ENCODE assay signal across 36 cellular contexts in the genomic region with DNA sequence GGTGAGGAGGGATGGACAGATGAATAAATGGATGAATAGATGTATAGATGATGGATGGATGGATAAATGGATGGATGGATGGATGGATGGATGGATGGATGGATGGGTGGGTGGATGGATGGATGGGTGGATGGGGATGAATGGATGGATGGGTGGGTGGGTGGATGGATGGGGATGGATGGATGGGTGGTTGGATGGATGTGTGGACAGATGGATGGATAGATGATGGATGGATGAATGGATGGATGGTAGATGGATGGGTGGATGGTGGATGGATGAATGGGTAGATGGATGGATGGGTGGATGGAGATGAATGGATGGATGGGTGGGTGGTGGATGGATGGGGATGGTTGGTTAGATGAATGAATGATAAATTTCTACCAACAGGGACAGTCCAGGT.
"Had no signal": no experiment of that assay in that cellular context is flagged by ENCODE, and none has a peak within 500 bp of the region (broad histone marks: within the 10 kb centered on the region; RNA-seq: fewer than 3 reads in every experiment).

No MANE protein-coding gene starts in this region.

- H3K9me3 Mint-ChIP-seq: activated CD4-positive, alpha-beta memory T cell treated with anti-CD3 and anti-CD28 coated beads for 36 hours; activated CD8-positive, alpha-beta T cell treated with anti-CD3 and anti-CD28 coated beads for 36 hours; activated naive CD4-positive, alpha-beta T cell treated with anti-CD3 and anti-CD28 coated beads for 36 hours; activated naive CD8-positive, alpha-beta T cell treated with anti-CD3 and anti-CD28 coated beads for 36 hours; activated T-helper 1 cell treated with anti-CD3 and anti-CD28 coated beads, Interleukin-12 subunit alpha, Interleukin-12 subunit beta, Interleukin-2, Interleukin-4 antibody, amounts not matched to agents 30 ng/mL and 10 ng/mL and 1 ng/mL, durations not matched to agents 14 hours and 24 hours and 36 hours; T-helper 1 cell treated with Interleukin-12 subunit alpha and Interleukin-12 subunit beta and Interleukin-4 antibody, amounts not matched to agents 30 μg/mL and 1 μg/mL, for 36 hours; T-helper 2 cell treated with Interferon-gamma antibody and Interleukin-4, amounts not matched to agents 5 μg/mL and 100 μg/mL, for 36 hours had no signal

- H3K27ac ChIP-seq: adrenal gland, body of pancreas, brain microvascular endothelial cell, breast epithelium, VCaP had no signal

- H3K36me3 Mint-ChIP-seq: activated CD4-positive, alpha-beta memory T cell treated with anti-CD3 and anti-CD28 coated beads for 36 hours; activated naive CD4-positive, alpha-beta T cell treated with anti-CD3 and anti-CD28 coated beads, Interleukin-2, amount 50 U/mL, for 72 hours; activated naive CD8-positive, alpha-beta T cell treated with anti-CD3 and anti-CD28 coated beads for 36 hours had no signal

- H3K9me3 ChIP-seq: adrenal gland had no signal

- ATAC-seq: activated CD8-positive, alpha-beta T cell treated with anti-CD3 and anti-CD28 coated beads for 36 hours; activated naive CD4-positive, alpha-beta T cell treated with anti-CD3 and anti-CD28 coated beads, Interleukin-2, amount 50 U/mL, for 72 hours; activated T-cell treated with anti-CD3 and anti-CD28 coated beads, Interleukin-2, amount 50 U/mL, for 4 hours; activated T-cell treated with anti-CD3 and anti-CD28 coated beads, Interleukin-2, amount 50 U/mL, for 72 hours; activated T-helper 17 cell treated with anti-CD3 and anti-CD28 coated beads, Interleukin-2, amount 50 U/mL, for 72 hours; body of pancreas had no signal

- H3K4me1 ChIP-seq: adrenal gland, body of pancreas, breast epithelium had no signal

- H3K4me3 Mint-ChIP-seq: activated B cell treated with CpG ODN at 0.5 μM for 24 hours; activated CD4-positive, alpha-beta memory T cell treated with anti-CD3 and anti-CD28 coated beads for 36 hours; activated CD4-positive, alpha-beta T cell treated with anti-CD3 and anti-CD28 coated beads, Interleukin-2, amount 10 ng/mL, durations not matched to agents 24 days and 14 days; activated CD8-positive, alpha-beta T cell treated with anti-CD3 and anti-CD28 coated beads for 36 hours; activated naive CD4-positive, alpha-beta T cell treated with anti-CD3 and anti-CD28 coated beads for 36 hours; activated naive CD8-positive, alpha-beta T cell treated with anti-CD3 and anti-CD28 coated beads for 36 hours; activated T-cell treated with anti-CD3 and anti-CD28 coated beads, Interleukin-2, amount 50 U/mL, for 4 hours; activated T-cell treated with anti-CD3 and anti-CD28 coated beads, Interleukin-2, amount 50 U/mL, for 72 hours; activated T-helper 1 cell treated with anti-CD3 and anti-CD28 coated beads, Interleukin-12 subunit alpha, Interleukin-12 subunit beta, Interleukin-2, Interleukin-4 antibody, amounts not matched to agents 30 ng/mL and 10 ng/mL and 1 ng/mL, durations not matched to agents 14 hours and 24 hours and 36 hours; activated T-helper 17 cell treated with anti-CD3 and anti-CD28 coated beads, Interleukin-2, amount 50 U/mL, for 72 hours; T-helper 1 cell treated with Interleukin-12 subunit alpha and Interleukin-12 subunit beta and Interleukin-4 antibody, amounts not matched to agents 30 μg/mL and 1 μg/mL, for 36 hours; T-helper 2 cell treated with Interferon-gamma antibody and Interleukin-4, amounts not matched to agents 5 μg/mL and 100 μg/mL, for 36 hours had no signal

- FAIRE-seq: astrocyte, TTC549 had no signal

- H3K27me3 ChIP-seq: adrenal gland, body of pancreas, brain microvascular endothelial cell, breast epithelium had no signal

- DNase-seq: activated B cell treated with CpG ODN at 0.5 μM for 24 hours; activated CD4-positive, alpha-beta memory T cell treated with anti-CD3 and anti-CD28 coated beads for 36 hours; activated CD4-positive, alpha-beta T cell treated with anti-CD3 and anti-CD28 coated beads for 4 hours; activated CD4-positive, alpha-beta T cell treated with anti-CD3 and anti-CD28 coated beads, Interleukin-2, amount 10 ng/mL, durations not matched to agents 24 days and 14 days; activated CD4-positive, alpha-beta T cell treated with anti-CD3 and anti-CD28 coated beads, Interleukin-2, amount 50 U/mL, for 1 hour; activated CD4-positive, alpha-beta T cell treated with anti-CD3 and anti-CD28 coated beads, Interleukin-2, amount 50 U/mL, for 4 hours; activated CD4-positive, CD25-positive, alpha-beta regulatory T cell treated with anti-CD3 and anti-CD28 coated beads, Interleukin-2, amount 50 U/mL, for 72 hours; activated CD8-positive, alpha-beta memory T cell treated with anti-CD3 and anti-CD28 coated beads, Interleukin-2, amount 50 U/mL, for 4 hours; activated CD8-positive, alpha-beta T cell treated with anti-CD3 and anti-CD28 coated beads for 36 hours; activated effector memory CD4-positive, alpha-beta T cell treated with anti-CD3 and anti-CD28 coated beads, Interleukin-2, amount 50 U/mL, for 16 hours; activated gamma-delta T cell treated with Interleukin-2 at 50 U/mL for 16 hours; activated naive CD4-positive, alpha-beta T cell; activated naive CD4-positive, alpha-beta T cell treated with anti-CD3 and anti-CD28 coated beads for 36 hours; activated naive CD8-positive, alpha-beta T cell treated with anti-CD3 and anti-CD28 coated beads for 36 hours; activated T-cell treated with anti-CD3 and anti-CD28 coated beads for 4 hours; activated T-cell treated with anti-CD3 and anti-CD28 coated beads, Interleukin-2, amount 50 U/mL, for 1 hour; activated T-cell treated with anti-CD3 and anti-CD28 coated beads, Interleukin-2, amount 50 U/mL, for 4 hours; activated T-cell treated with anti-CD3 and anti-CD28 coated beads, Interleukin-2, amount 50 U/mL, for 72 hours; adrenal gland; amniotic stem cell; aorta; body of pancreas; brain microvascular endothelial cell; central memory CD4-positive, alpha-beta T cell; T-helper 1 cell; T-helper 2 cell; T-helper 9 cell had no signal

- H3K4me3 ChIP-seq: adrenal gland, body of pancreas, breast epithelium had no signal

- H3K27ac Mint-ChIP-seq: activated B cell treated with CpG ODN at 0.5 μM for 24 hours; activated CD4-positive, alpha-beta memory T cell treated with anti-CD3 and anti-CD28 coated beads for 36 hours; activated CD4-positive, alpha-beta T cell treated with anti-CD3 and anti-CD28 coated beads, Interleukin-2, amount 10 ng/mL, durations not matched to agents 24 days and 14 days; activated CD8-positive, alpha-beta T cell treated with anti-CD3 and anti-CD28 coated beads for 36 hours; activated naive CD4-positive, alpha-beta T cell treated with anti-CD3 and anti-CD28 coated beads for 36 hours; activated naive CD8-positive, alpha-beta T cell treated with anti-CD3 and anti-CD28 coated beads for 36 hours; activated T-cell treated with anti-CD3 and anti-CD28 coated beads, Interleukin-2, amount 50 U/mL, for 72 hours; activated T-helper 1 cell treated with anti-CD3 and anti-CD28 coated beads, Interleukin-12 subunit alpha, Interleukin-12 subunit beta, Interleukin-2, Interleukin-4 antibody, amounts not matched to agents 30 ng/mL and 10 ng/mL and 1 ng/mL, durations not matched to agents 14 hours and 24 hours and 36 hours; activated T-helper 17 cell treated with anti-CD3 and anti-CD28 coated beads, Interleukin-2, amount 50 U/mL, for 72 hours; T-helper 1 cell treated with Interleukin-12 subunit alpha and Interleukin-12 subunit beta and Interleukin-4 antibody, amounts not matched to agents 30 μg/mL and 1 μg/mL, for 36 hours; T-helper 2 cell treated with Interferon-gamma antibody and Interleukin-4, amounts not matched to agents 5 μg/mL and 100 μg/mL, for 36 hours had no signal

- H3K36me3 ChIP-seq: adrenal gland, brain microvascular endothelial cell, breast epithelium had no signal

- H3K27me3 Mint-ChIP-seq: activated CD4-positive, alpha-beta memory T cell treated with anti-CD3 and anti-CD28 coated beads for 36 hours; activated CD4-positive, alpha-beta T cell treated with anti-CD3 and anti-CD28 coated beads, Interleukin-2, amount 10 ng/mL, durations not matched to agents 24 days and 14 days had no signal

- H3K4me1 Mint-ChIP-seq: activated B cell treated with CpG ODN at 0.5 μM for 24 hours; activated naive CD8-positive, alpha-beta T cell treated with anti-CD3 and anti-CD28 coated beads for 36 hours had no signal
